In the genomic region with DNA sequence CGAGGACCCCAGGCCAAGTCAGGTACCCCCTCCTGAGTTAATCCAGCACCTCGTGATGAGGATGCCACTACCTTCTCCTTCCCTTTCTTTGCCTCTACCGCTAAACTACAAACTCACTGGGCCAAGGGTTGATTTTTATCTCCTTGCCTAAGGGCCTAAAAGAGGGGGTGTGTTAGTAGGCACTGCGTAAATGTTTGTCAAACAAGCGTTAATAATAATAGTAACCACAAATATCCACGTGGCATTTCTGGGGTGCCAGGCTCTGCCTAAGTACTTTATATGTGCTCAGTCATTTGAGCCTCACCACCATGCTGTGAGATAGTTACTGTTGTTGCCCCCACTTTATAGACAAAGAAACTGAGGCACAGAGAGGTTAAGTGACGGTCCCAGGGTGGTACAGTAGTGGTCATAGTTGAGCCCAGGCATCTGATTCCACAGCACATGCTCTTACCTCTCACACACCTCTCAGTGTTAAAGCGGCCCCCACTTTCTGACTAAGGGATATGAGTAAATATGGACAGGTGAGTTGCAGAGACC, we compare ENCODE assay signal across 1 cellular context.
TF ChIP-seq lines count a peak whose summit lies in the region.

No MANE protein-coding gene starts in this region.

TF ChIP-seq in WTC11, 78 proteins besides CTCF, POLR2A, EP300 and RAD21 (continued from another document):
- TF ChIP-seq, protein P1, sequence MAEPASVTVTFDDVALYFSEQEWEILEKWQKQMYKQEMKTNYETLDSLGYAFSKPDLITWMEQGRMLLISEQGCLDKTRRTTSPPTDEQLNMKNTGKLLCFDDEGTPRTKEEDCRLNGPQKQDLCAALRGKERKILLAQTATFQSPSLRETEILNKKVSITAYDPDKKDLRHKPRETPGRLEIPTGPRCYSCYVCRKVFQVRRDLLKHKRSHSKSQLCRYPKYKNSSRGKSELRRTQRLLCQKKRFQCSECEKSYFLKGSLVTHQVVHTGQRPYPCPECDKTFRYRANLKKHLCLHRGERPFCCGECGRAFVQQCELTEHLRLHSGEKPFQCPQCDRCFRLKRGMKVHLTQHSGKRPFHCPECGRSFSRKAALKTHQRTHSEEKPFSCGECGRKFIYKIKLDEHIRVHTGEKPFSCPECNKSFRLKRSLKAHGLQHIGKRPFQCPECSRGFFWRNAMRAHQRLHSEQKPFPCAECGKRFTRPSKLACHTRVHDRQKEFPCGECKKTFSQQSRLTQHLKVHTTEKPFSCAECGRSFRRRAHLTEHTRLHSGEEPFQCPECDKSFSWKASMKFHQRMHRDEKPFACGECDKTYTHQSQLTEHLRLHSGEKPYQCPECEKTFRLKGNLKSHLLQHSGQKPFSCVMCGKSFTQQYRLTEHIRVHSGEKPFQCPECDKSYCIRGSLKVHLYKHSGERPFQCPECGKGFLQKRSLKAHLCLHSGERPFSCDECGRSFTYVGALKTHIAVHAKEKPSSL (CRISPR knock-in tag; conservative IDR thresholded peaks at IDR 0.05): no peak
- TF ChIP-seq ZNF423 (CRISPR knock-in tag; IDR thresholded peaks at IDR 0.05) (no peak), ZNF671 (CRISPR knock-in tag; IDR thresholded peaks at IDR 0.05) (no peak), ZNF396 (CRISPR knock-in tag; IDR thresholded peaks at IDR 0.05; ENCODE audit: borderline replicate concordance) (no peak), FOXP1 (CRISPR knock-in tag; IDR thresholded peaks at IDR 0.05; ENCODE audit: borderline replicate concordance) (no peak), ZNF121 (CRISPR knock-in tag; IDR thresholded peaks at IDR 0.05) (no peak)
- TF ChIP-seq, protein P2, sequence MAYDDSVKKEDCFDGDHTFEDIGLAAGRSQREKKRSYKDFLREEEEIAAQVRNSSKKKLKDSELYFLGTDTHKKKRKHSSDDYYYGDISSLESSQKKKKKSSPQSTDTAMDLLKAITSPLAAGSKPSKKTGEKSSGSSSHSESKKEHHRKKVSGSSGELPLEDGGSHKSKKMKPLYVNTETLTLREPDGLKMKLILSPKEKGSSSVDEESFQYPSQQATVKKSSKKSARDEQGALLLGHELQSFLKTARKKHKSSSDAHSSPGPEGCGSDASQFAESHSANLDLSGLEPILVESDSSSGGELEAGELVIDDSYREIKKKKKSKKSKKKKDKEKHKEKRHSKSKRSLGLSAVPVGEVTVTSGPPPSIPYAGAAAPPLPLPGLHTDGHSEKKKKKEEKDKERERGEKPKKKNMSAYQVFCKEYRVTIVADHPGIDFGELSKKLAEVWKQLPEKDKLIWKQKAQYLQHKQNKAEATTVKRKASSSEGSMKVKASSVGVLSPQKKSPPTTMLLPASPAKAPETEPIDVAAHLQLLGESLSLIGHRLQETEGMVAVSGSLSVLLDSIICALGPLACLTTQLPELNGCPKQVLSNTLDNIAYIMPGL (CRISPR knock-in tag; IDR thresholded peaks at IDR 0.05): no peak
- TF ChIP-seq, protein P3, sequence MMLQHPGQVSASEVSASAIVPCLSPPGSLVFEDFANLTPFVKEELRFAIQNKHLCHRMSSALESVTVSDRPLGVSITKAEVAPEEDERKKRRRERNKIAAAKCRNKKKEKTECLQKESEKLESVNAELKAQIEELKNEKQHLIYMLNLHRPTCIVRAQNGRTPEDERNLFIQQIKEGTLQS (CRISPR knock-in tag; conservative IDR thresholded peaks at IDR 0.05): no peak
